Comparison of ENCODE assay signal across 9 cellular contexts in genomic region chr5:169101966-169102365, GRCh38.
"Had no signal": no experiment of that assay in that cellular context is flagged by ENCODE, and none has a peak within 500 bp of the region (broad histone marks: within the 10 kb centered on the region; RNA-seq: fewer than 3 reads in every experiment).

No MANE protein-coding gene starts in this region.

- H3K4me2 ChIP-seq: KMS-11 had no signal

- H3K4me3 Mint-ChIP-seq: IgD-negative memory B cell had no signal

- H3K36me3 Mint-ChIP-seq: IgD-negative memory B cell had no signal

- H3K4me1 Mint-ChIP-seq: IgD-negative memory B cell had no signal

- FAIRE-seq: HepG2, HTR-8/SVneo, K562 had no signal

- H3K27ac Mint-ChIP-seq: IgD-negative memory B cell had no signal

- H3K9ac ChIP-seq: KMS-11 had no signal

- DNase-seq: IMR-90, KBM-7, KG1 had no signal

- ATAC-seq: HepG2, K562 had no signal

- H3K27ac ChIP-seq: HL-60, KMS-11 had no signal

- H3K4me3 ChIP-seq: K562 had no signal
